10 cellular contexts compared by ENCODE assay signal in the genomic region with DNA sequence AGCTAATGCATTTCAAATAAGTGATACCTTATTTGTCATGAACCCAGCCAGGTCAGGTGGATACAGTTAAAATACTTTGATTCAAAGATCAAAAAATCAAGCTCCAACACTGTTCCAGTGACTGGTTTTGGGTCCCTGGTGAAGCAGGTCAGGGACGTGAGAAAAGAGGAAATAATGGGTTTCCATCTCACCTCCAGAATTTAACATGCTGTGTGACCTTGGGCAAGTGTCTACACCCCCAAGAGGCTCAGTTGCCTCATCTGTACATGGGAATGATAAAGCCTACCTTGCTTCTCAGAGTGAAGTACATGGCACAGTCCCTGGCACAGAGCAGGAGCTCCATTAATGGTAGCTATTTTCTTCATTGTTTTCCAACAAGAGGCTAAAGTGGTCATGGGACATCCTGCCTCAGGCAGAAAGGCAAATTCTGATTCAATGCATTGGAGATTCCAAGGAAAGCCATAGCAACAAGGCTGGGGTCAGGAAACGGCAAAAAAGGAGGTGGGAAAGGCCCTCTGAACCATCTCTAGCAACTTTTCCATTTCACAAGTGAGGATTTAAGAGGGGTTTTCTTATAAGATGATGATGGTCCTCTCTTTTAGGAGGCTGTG.
DNase-seq lines count a peak whose midpoint lies in the region; ATAC-seq, FAIRE-seq and TF ChIP-seq lines count a peak whose summit lies in the region.
"Had no signal": no experiment of that assay in that cellular context is flagged by ENCODE, and none has a peak within 500 bp of the region (broad histone marks: within the 10 kb centered on the region; RNA-seq: fewer than 3 reads in every experiment).

No MANE protein-coding gene starts in this region.

- DNase-seq in kidney, result no peak
- no peak for DNase-seq in stomach
- no peak for DNase-seq in putamen (ENCODE audit: low spot score)
- DNase-seq in stimulated activated CD4-positive, alpha-beta T cell treated with anti-CD3 and anti-CD28 coated beads, Interleukin-12 subunit alpha, Interleukin-12 subunit beta, amount 100 ng/mL, for 4 hours, result no peak
- DNase-seq: stimulated activated CD4-positive, alpha-beta T cell treated with anti-CD3 and anti-CD28 coated beads, Interleukin-1b, Interleukin-23, amount 100 ng/mL, for 48 hours had no signal

- no peak for FAIRE-seq in kidney (lab: Jason Lieb, UNC)

- H3K36me3 Mint-ChIP-seq in IgD-negative memory B cell, result no peaks in the 10 kb centered on the region

- H3K4me1 ChIP-seq in kidney (ENCODE audit: control insufficient read depth in 1 of 2, insufficient read depth in 1 of 2, low read depth in 1 of 2, low read length in 2 of 2) (peaks cover 11 to 14% of the 10 kb centered on the region in 2 donors), stomach (peaks cover 8 to 19% (median 13%) of the 10 kb centered on the region in 4 donors)
- H3K4me1 ChIP-seq: SJSA1 had no signal

- H3K27me3 ChIP-seq in stomach, result no peaks in the 10 kb centered on the region
- H3K27me3 ChIP-seq: SJSA1 had no signal

- H3K9ac ChIP-seq in kidney (ENCODE audit: low read length in 2 of 2), result peak overlapping the region in 1 of 2 donors; percentile 3

- no peak for TF ChIP-seq CTCF in kidney (IDR thresholded peaks at IDR 0.05; ENCODE audit: borderline replicate concordance, extremely low read depth, insufficient read depth)
- no peak for TF ChIP-seq CTCF in stomach (IDR thresholded peaks at IDR 0.05)

- no peaks in the 10 kb centered on the region for H3K27me3 Mint-ChIP-seq in IgD-negative memory B cell

- peak overlapping the region; percentile 96 to 99 (median 99) for H3K27ac Mint-ChIP-seq in IgD-negative memory B cell
- H3K27ac Mint-ChIP-seq: stimulated activated naive CD8-positive, alpha-beta T cell treated with anti-CD3 and anti-CD28 coated beads, Interleukin-15, Interleukin-2, amounts not matched to agents 100 ng/mL and 50 ng/mL, for 24 hours had no signal

- H3K9me3 ChIP-seq in kidney (ENCODE audit: control insufficient read depth in 1 of 2, low read length in 2 of 2) (no peaks in the 10 kb centered on the region), stomach (no peaks in the 10 kb centered on the region)
- H3K9me3 ChIP-seq: SJSA1 had no signal

- intact Hi-C loops in kidney (cut with DNase I), result no loop called here
- intact Hi-C loops in stomach (cut with DNase I; ENCODE audit: low total_unique reads), result no loop called here

- 47 to 61% (median 59%) methylated on average over 2 of the region's 2 CpGs for WGBS in stomach, 5 donors

- TF ChIP-seq POLR2A in stomach (IDR thresholded peaks at IDR 0.05), result no peak

- H3K4me1 Mint-ChIP-seq in IgD-negative memory B cell, result peaks cover 24 to 32% (median 31%) of the 10 kb centered on the region in 3 donors

- H3K9me3 Mint-ChIP-seq in IgD-negative memory B cell, result no peaks in the 10 kb centered on the region
- H3K9me3 Mint-ChIP-seq: stimulated activated naive CD8-positive, alpha-beta T cell treated with anti-CD3 and anti-CD28 coated beads, Interleukin-15, Interleukin-2, amounts not matched to agents 100 ng/mL and 50 ng/mL, for 24 hours had no signal

- H3K4me3 ChIP-seq in kidney (ENCODE audit: low read length in 2 of 2) (no peak overlapping the region), stomach (no peak overlapping the region)
- H3K4me3 ChIP-seq: SJSA1 had no signal

- H3K4me3 Mint-ChIP-seq in IgD-negative memory B cell, result peak overlapping the region in 2 of 4 donors; percentile 38 to 86
- H3K4me3 Mint-ChIP-seq: stimulated activated naive CD8-positive, alpha-beta T cell treated with anti-CD3 and anti-CD28 coated beads, Interleukin-15, Interleukin-2, amounts not matched to agents 100 ng/mL and 50 ng/mL, for 24 hours had no signal

- no peaks in the 10 kb centered on the region for H3K36me3 ChIP-seq in kidney (ENCODE audit: control insufficient read depth in 1 of 2, insufficient read depth in 2 of 2, low read length in 2 of 2)
- no peaks in the 10 kb centered on the region for H3K36me3 ChIP-seq in stomach
- H3K36me3 ChIP-seq: SJSA1 had no signal

- ATAC-seq in GM19438 (IDR thresholded peaks at IDR 0.05; ENCODE audit: low read depth, unreplicated experiment), result peak; percentile 15
- ATAC-seq in GM18870 (IDR thresholded peaks at IDR 0.05; ENCODE audit: unreplicated experiment), result no peak

- H3K27ac ChIP-seq in kidney (ENCODE audit: low read depth in 2 of 2, low read length in 2 of 2) (peak overlapping the region; percentile 32 to 33), stomach (peak overlapping the region in 3 of 5 donors; percentile 30 to 74 (median 65))
- H3K27ac ChIP-seq: SJSA1 had no signal

- TF ChIP-seq EP300 in stomach (IDR thresholded peaks at IDR 0.05), result no peak
